In genomic region chr9:129395633-129396364, GRCh38 we compare ENCODE assay signal across 24 cellular contexts.
"Had no signal": no experiment of that assay in that cellular context is flagged by ENCODE, and none has a peak within 500 bp of the region (broad histone marks: within the 10 kb centered on the region; RNA-seq: fewer than 3 reads in every experiment).

No MANE protein-coding gene starts in this region.

- H3K27ac ChIP-seq: SJSA1, SK-N-MC had no signal

- FAIRE-seq: RCC 7860 had no signal

- H3K36me3 ChIP-seq: MG63, SJSA1 had no signal

- H3K9me3 ChIP-seq: MG63 had no signal

- H3K27me3 ChIP-seq: MG63, SJSA1 had no signal

- DNase-seq: Karpas-422, KG1, MG63, NCI-H1092, NCI-H1105 treated with DMSO at 0.1 percent for 48 hours, NCI-H1417 treated with DMSO at 0.1 percent for 48 hours, NCI-H146, NCI-H1694 treated with DMSO at 0.1 percent for 48 hours, NCI-H1930, NCI-H2081, NCI-H2107, NCI-H2171, NCI-H226, NCI-H446, NCI-H510A, NCI-H524 treated with DMSO at 0.1 percent for 48 hours, NCI-H69, NCI-H774, Right ventricle myocardium superior, RPMI8226, SIG-M5 had no signal

- H3K4me3 ChIP-seq: MG63, SJSA1, SK-N-MC had no signal

- H3K4me1 ChIP-seq: SJSA1 had no signal
